ENCODE assay signal across 9 cellular contexts in the genomic region with DNA sequence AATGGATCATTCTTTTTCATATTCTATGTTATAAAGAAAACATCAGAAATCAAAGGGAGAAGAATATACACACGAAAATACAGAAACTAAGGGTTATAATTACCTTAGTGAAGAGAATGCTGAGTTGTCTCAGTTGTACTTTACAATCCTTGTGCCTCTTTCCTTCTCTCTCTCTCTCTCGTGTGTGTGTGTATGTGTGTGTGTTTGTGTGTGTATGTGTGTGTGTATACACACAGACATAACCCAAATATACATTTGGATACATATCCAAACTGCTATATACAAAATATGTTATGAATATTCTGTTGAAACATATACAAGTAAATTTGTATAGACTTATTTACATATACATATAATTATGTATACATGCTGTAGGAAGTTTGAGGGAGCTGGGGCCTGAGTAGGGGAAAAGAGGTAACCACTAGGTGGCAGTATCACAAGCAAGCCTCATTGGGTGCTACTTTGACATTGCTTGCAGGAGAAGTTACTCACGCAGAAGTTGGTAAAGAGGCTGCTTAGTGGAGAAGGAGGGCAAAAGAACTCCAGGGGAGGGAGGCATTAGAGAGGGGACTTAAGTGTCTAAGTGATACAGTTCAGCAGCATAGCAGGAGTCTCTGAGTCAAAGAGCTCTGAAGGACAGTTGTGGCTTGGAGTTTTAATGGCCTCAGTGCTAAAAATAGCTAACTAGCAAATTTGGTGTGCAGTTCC.
DNase-seq lines count a peak whose midpoint lies in the region; ATAC-seq, FAIRE-seq and TF ChIP-seq lines count a peak whose summit lies in the region.
"Had no signal": no experiment of that assay in that cellular context is flagged by ENCODE, and none has a peak within 500 bp of the region (broad histone marks: within the 10 kb centered on the region; RNA-seq: fewer than 3 reads in every experiment).

No MANE protein-coding gene starts in this region.

- no peak overlapping the region for H3K9ac ChIP-seq in DND-41 (ENCODE audit: low read depth, low read length)
- H3K9ac ChIP-seq in Karpas-422 (ENCODE audit: low read length) = no peak overlapping the region

- H3K4me3 Mint-ChIP-seq in WTC11 = no peak overlapping the region
- H3K4me3 Mint-ChIP-seq in nephron = no peak overlapping the region

- H3K36me3 Mint-ChIP-seq in WTC11 = peaks cover 32% of the 10 kb centered on the region
- no peaks in the 10 kb centered on the region for H3K36me3 Mint-ChIP-seq in nephron (ENCODE audit: low read depth)

- H4K20me1 ChIP-seq in DND-41 (ENCODE audit: insufficient read depth, low read length) = no peaks in the 10 kb centered on the region
- H4K20me1 ChIP-seq in Karpas-422 (ENCODE audit: insufficient read depth, low read depth, low read length) = no peaks in the 10 kb centered on the region

- POLR2A ChIA-PET in WTC11 (lab: Charles Lee) = no interaction called here

- H3K79me2 ChIP-seq in DND-41 (ENCODE audit: insufficient read depth, low read length) = no peaks in the 10 kb centered on the region
- H3K79me2 ChIP-seq in Karpas-422 (ENCODE audit: low read length) = no peaks in the 10 kb centered on the region

- no peak overlapping the region for H3K4me2 ChIP-seq in DND-41 (ENCODE audit: insufficient read depth, low read length)
- H3K4me2 ChIP-seq in Karpas-422 (ENCODE audit: low read depth, low read length, poor library complexity, severe bottlenecking) = no peak overlapping the region

- peaks cover 3% of the 10 kb centered on the region; the same call in 1 of the 2 replicates for H3K4me1 Mint-ChIP-seq in WTC11
- H3K4me1 Mint-ChIP-seq in nephron = no peaks in the 10 kb centered on the region

- no peaks in the 10 kb centered on the region for H3K9me2 ChIP-seq in Karpas-422 (replicated peaks; ENCODE audit: insufficient read depth, low read length)

- no peaks in the 10 kb centered on the region for H3K9me3 ChIP-seq in DND-41 (ENCODE audit: insufficient read depth, low read length, severe bottlenecking)
- peaks cover 11% of the 10 kb centered on the region; the same call in 1 of the 2 replicates for H3K9me3 ChIP-seq in Karpas-422 (ENCODE audit: low read length)

- no peak overlapping the region for H2AFZ ChIP-seq in DND-41 (ENCODE audit: low read depth, low read length)
- H2AFZ ChIP-seq in Karpas-422 (ENCODE audit: low read length) = no peak overlapping the region; the same call in 1 of the 2 replicates

- peaks cover 36% of the 10 kb centered on the region for H3K9me3 Mint-ChIP-seq in WTC11
- peaks cover 27% of the 10 kb centered on the region for H3K9me3 Mint-ChIP-seq in nephron

- no peaks in the 10 kb centered on the region for H3K36me3 ChIP-seq in DND-41 (ENCODE audit: insufficient read depth, low read length)
- H3K36me3 ChIP-seq in Karpas-422 (ENCODE audit: insufficient read depth, low read length) = no peaks in the 10 kb centered on the region

- TF ChIP-seq CTCF in DND-41 (IDR thresholded peaks at IDR 0.05; ENCODE audit: borderline replicate concordance, extremely low read depth, low read length, poor library complexity, severe bottlenecking) = peak; percentile 57
- TF ChIP-seq CTCF in WTC11 (IDR thresholded peaks at IDR 0.05) = peak; percentile 56
- TF ChIP-seq CTCF in nephron (IDR thresholded peaks at IDR 0.05; ENCODE audit: unreplicated experiment in 3 of 3) = peak in 2 of 3 experiments; percentile 24 to 45

- FAIRE-seq in frontal cortex (lab: Jason Lieb, UNC) = no peak
- FAIRE-seq: endometrium had no signal

- ATAC-seq in DND-41 (ENCODE audit: insufficient read depth, low read depth) (peak; percentile 74; the same call in 2 of the 3 replicates), GM21529 (IDR thresholded peaks at IDR 0.05; ENCODE audit: unreplicated experiment) (peak; percentile 83), WTC11 (peak; percentile 98), GM18498 (IDR thresholded peaks at IDR 0.05; ENCODE audit: unreplicated experiment) (no peak)

- H3K27me3 Mint-ChIP-seq in WTC11 (ENCODE audit: low read depth) (no peaks in the 10 kb centered on the region; the same call in 1 of the 2 replicates), nephron (ENCODE audit: low read depth) (no peaks in the 10 kb centered on the region)

- H3K27ac Mint-ChIP-seq in WTC11 (no peak overlapping the region), nephron (no peak overlapping the region)

- no peak overlapping the region for H3K27ac ChIP-seq in DND-41 (ENCODE audit: low read length)
- no peak overlapping the region for H3K27ac ChIP-seq in Karpas-422 (ENCODE audit: low read length)

- CTCF ChIA-PET in WTC11 (lab: Charles Lee) = interaction anchor here (0.6 to 1.8 kb wide), 12 partner anchors 10 to 724 kb away, joined by 3 to 12 read pairs (median 4); no protein-coding TSS in a partner anchor

- H3K4me1 ChIP-seq in DND-41 (ENCODE audit: insufficient read depth, low read length) = no peaks in the 10 kb centered on the region
- H3K4me1 ChIP-seq in Karpas-422 (ENCODE audit: low read length) = no peaks in the 10 kb centered on the region

- H3K27me3 ChIP-seq in DND-41 (ENCODE audit: insufficient read depth, low read length, poor library complexity) (no peaks in the 10 kb centered on the region), Karpas-422 (ENCODE audit: low read length) (no peaks in the 10 kb centered on the region)

- peak; percentile 8 for DNase-seq in DND-41
- peak; percentile 84 for DNase-seq in Karpas-422
- DNase-seq in WTC11 (ENCODE audit: low spot score) = peak; percentile 44
- DNase-seq in frontal cortex (ENCODE audit: low spot score in 2 of 2) = no peak
- DNase-seq in activated effector memory CD4-positive, alpha-beta T cell treated with anti-CD3 and anti-CD28 coated beads, Interleukin-2, amount 50 U/mL, for 16 hours = no peak

- H3K4me3 ChIP-seq in DND-41 (ENCODE audit: low read depth in 1 of 2, low read length in 2 of 2) (no peak overlapping the region), Karpas-422 (ENCODE audit: low read length) (no peak overlapping the region)

TF ChIP-seq in WTC11, 78 proteins besides CTCF, POLR2A, EP300 and RAD21:
- peak; percentile 41; the same call in 1 of the 2 replicates for TF ChIP-seq ZNF317 (CRISPR knock-in tag; IDR thresholded peaks at IDR 0.05; ENCODE audit: borderline replicate concordance, low read depth)
- TF ChIP-seq RORB (CRISPR knock-in tag; IDR thresholded peaks at IDR 0.05) = no peak
- TF ChIP-seq GRHL2 (CRISPR knock-in tag; IDR thresholded peaks at IDR 0.05; ENCODE audit: insufficient replicate concordance, severe bottlenecking) = no peak
- TF ChIP-seq, protein P1, sequence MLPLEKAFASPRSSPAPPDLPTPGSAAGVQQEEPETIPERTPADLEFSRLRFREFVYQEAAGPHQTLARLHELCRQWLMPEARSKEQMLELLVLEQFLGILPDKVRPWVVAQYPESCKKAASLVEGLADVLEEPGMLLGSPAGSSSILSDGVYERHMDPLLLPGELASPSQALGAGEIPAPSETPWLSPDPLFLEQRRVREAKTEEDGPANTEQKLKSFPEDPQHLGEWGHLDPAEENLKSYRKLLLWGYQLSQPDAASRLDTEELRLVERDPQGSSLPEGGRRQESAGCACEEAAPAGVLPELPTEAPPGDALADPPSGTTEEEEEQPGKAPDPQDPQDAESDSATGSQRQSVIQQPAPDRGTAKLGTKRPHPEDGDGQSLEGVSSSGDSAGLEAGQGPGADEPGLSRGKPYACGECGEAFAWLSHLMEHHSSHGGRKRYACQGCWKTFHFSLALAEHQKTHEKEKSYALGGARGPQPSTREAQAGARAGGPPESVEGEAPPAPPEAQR (CRISPR knock-in tag; IDR thresholded peaks at IDR 0.05) = no peak
- TF ChIP-seq, protein P2, sequence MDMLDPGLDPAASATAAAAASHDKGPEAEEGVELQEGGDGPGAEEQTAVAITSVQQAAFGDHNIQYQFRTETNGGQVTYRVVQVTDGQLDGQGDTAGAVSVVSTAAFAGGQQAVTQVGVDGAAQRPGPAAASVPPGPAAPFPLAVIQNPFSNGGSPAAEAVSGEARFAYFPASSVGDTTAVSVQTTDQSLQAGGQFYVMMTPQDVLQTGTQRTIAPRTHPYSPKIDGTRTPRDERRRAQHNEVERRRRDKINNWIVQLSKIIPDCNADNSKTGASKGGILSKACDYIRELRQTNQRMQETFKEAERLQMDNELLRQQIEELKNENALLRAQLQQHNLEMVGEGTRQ (CRISPR knock-in tag; IDR thresholded peaks at IDR 0.05) = no peak
- no peak for TF ChIP-seq NFATC4 (CRISPR knock-in tag; IDR thresholded peaks at IDR 0.05)
- TF ChIP-seq CREB1 (CRISPR knock-in tag; IDR thresholded peaks at IDR 0.05) = no peak
- TF ChIP-seq GTF2I (CRISPR knock-in tag; conservative IDR thresholded peaks at IDR 0.05) = no peak
- TF ChIP-seq, protein P3, sequence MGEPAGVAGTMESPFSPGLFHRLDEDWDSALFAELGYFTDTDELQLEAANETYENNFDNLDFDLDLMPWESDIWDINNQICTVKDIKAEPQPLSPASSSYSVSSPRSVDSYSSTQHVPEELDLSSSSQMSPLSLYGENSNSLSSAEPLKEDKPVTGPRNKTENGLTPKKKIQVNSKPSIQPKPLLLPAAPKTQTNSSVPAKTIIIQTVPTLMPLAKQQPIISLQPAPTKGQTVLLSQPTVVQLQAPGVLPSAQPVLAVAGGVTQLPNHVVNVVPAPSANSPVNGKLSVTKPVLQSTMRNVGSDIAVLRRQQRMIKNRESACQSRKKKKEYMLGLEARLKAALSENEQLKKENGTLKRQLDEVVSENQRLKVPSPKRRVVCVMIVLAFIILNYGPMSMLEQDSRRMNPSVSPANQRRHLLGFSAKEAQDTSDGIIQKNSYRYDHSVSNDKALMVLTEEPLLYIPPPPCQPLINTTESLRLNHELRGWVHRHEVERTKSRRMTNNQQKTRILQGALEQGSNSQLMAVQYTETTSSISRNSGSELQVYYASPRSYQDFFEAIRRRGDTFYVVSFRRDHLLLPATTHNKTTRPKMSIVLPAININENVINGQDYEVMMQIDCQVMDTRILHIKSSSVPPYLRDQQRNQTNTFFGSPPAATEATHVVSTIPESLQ (CRISPR knock-in tag; IDR thresholded peaks at IDR 0.05) = no peak

Comparison
In these comparisons a context has a peak if more than half of its experiments do, and no peak if none do; other contexts are left out.
1. DNase-seq: peak in DND-41 (single experiment), Karpas-422 (single experiment) and WTC11 (single experiment); none in frontal cortex (0 of 2) and activated effector memory CD4-positive, alpha-beta T cell treated with anti-CD3 and anti-CD28 coated beads, Interleukin-2, amount 50 U/mL, for 16 hours (single experiment).
2. Peak in every context shown above with its lines, with median percentiles within 50 percentile points of each other: CTCF ChIP-seq.